1 cellular context compared by ENCODE assay signal in the genomic region with DNA sequence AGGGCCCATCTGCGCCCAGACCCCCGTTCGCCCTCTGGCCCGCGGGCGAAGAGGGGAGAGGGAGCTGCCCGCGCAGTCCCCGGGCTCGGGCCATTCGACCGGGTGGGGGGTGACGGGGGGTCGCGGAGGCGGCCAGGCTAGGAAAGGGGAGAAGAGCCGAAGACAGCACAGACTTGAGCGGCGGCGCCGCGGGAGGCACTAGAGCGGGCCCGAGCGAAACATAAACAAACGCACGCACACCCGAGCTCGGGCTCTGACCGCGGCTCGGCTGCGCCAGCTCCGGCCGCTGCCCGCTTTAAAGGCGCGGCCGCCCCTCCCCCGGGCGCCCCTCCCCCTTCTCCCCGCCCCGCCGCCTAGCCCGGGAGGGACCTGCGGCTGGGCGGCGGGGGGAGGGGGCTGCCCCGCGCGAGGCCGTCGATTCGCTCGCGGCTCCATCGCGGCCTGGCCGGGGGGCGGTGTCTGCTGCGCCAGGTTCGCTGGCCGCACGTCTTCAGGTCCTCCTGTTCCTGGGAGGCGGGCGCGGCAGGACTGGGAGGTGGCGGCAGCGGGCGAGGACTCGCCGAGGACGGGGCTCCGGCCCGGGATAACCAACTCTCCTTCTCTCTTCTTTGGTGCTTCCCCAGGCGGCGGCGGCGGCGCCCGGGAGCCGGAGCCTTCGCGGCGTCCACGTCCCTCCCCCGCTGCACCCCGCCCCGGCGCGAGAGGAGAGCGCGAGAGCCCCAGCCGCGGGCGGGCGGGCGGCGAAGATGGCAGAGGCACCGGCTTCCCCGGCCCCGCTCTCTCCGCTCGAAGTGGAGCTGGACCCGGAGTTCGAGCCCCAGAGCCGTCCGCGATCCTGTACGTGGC.
TF ChIP-seq lines count a peak whose summit lies in the region.

Gene FOXO3 (plus strand): TSS at position 455 of the 846 bp plus-strand sequence. CDS start 292 bp downstream, at position 747.

TF ChIP-seq in K562, 482 proteins besides CTCF, POLR2A, EP300 and RAD21 (continued from another document and continues in another):
- TF ChIP-seq ZNF398 (CRISPR knock-in tag; IDR thresholded peaks at IDR 0.05), result no peak
- no peak for TF ChIP-seq RBM14 (IDR thresholded peaks at IDR 0.05; ENCODE audit: borderline replicate concordance, insufficient read depth, low read depth, low read length)
- no peak for TF ChIP-seq PRMT5 (CRISPR knock-in tag; IDR thresholded peaks at IDR 0.05)
- TF ChIP-seq POLR2G (IDR thresholded peaks at IDR 0.05; ENCODE audit: low read depth, low read length), result peak; percentile 86
- peak; percentile 65; the same call in 1 of the 2 replicates for TF ChIP-seq POLR2H (tag; IDR thresholded peaks at IDR 0.05; ENCODE audit: low read depth)
- no peak for TF ChIP-seq JUN (IDR thresholded peaks at IDR 0.05; ENCODE audit: borderline replicate concordance, low read depth, low read length)
- TF ChIP-seq JUN (CRISPR knock-in tag; IDR thresholded peaks at IDR 0.05; ENCODE audit: borderline replicate concordance), result no peak
- no peak for TF ChIP-seq SMARCA5 (IDR thresholded peaks at IDR 0.05)
- TF ChIP-seq ZFX (CRISPR knock-in tag; IDR thresholded peaks at IDR 0.05), result peak; percentile 79
- peak; percentile 8; the same call in 1 of the 2 replicates for TF ChIP-seq NKRF (IDR thresholded peaks at IDR 0.05; ENCODE audit: borderline replicate concordance)
- peak; percentile 77 for TF ChIP-seq L3MBTL2 (IDR thresholded peaks at IDR 0.05)
- TF ChIP-seq GTF2A2 (tag; IDR thresholded peaks at IDR 0.05), result peak; percentile 76
- 0 out of 2 replicates have a peak, but pooled peaks have one; percentile 66 for TF ChIP-seq SNIP1 (IDR thresholded peaks at IDR 0.05; ENCODE audit: low read depth)
- TF ChIP-seq, protein P1, sequence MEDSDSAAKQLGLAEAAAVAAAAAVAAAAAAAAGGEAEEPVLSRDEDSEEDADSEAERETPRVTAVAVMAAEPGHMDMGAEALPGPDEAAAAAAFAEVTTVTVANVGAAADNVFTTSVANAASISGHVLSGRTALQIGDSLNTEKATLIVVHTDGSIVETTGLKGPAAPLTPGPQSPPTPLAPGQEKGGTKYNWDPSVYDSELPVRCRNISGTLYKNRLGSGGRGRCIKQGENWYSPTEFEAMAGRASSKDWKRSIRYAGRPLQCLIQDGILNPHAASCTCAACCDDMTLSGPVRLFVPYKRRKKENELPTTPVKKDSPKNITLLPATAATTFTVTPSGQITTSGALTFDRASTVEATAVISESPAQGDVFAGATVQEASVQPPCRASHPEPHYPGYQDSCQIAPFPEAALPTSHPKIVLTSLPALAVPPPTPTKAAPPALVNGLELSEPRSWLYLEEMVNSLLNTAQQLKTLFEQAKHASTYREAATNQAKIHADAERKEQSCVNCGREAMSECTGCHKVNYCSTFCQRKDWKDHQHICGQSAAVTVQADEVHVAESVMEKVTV (CRISPR knock-in tag; IDR thresholded peaks at IDR 0.05), result peak; percentile 48
- TF ChIP-seq, protein P2, sequence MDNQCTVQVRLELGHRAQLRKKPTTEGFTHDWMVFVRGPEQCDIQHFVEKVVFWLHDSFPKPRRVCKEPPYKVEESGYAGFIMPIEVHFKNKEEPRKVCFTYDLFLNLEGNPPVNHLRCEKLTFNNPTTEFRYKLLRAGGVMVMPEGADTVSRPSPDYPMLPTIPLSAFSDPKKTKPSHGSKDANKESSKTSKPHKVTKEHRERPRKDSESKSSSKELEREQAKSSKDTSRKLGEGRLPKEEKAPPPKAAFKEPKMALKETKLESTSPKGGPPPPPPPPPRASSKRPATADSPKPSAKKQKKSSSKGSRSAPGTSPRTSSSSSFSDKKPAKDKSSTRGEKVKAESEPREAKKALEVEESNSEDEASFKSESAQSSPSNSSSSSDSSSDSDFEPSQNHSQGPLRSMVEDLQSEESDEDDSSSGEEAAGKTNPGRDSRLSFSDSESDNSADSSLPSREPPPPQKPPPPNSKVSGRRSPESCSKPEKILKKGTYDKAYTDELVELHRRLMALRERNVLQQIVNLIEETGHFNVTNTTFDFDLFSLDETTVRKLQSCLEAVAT (IDR thresholded peaks at IDR 0.05), result peak; percentile 38 to 69; a peak in 3 of 4 replicates
- peak; percentile 67 for TF ChIP-seq ZNF263 (CRISPR knock-in tag; IDR thresholded peaks at IDR 0.05; ENCODE audit: borderline replicate concordance)
- TF ChIP-seq RFX7 (CRISPR knock-in tag; IDR thresholded peaks at IDR 0.05), result no peak
- no peak for TF ChIP-seq ZC3H8 (IDR thresholded peaks at IDR 0.05)
- TF ChIP-seq ZC3H4 (CRISPR knock-in tag; IDR thresholded peaks at IDR 0.05; ENCODE audit: borderline replicate concordance), result 0 out of 2 replicates have a peak, but pooled peaks have one; percentile 30
- TF ChIP-seq ZBTB17 (CRISPR knock-in tag; IDR thresholded peaks at IDR 0.05), result peak; percentile 65; the same call in 1 of the 2 replicates
- TF ChIP-seq KDM1A (IDR thresholded peaks at IDR 0.05), result 0 out of 4 replicates have a peak, but pooled peaks of 1 of the 2 experiments have one; percentile 4
- no peak for TF ChIP-seq U2AF1 (optimal IDR thresholded peaks at IDR 0.05; ENCODE audit: low read depth, low read length)
- peak; percentile 65 to 75 for TF ChIP-seq FOXK2 (conservative IDR thresholded peaks at IDR 0.05 in 1 of 2, IDR thresholded peaks at IDR 0.05 in 1 of 2; ENCODE audit: low read depth in 2 of 2)
- peak; percentile 59; the same call in 1 of the 2 replicates for TF ChIP-seq GATAD2B (IDR thresholded peaks at IDR 0.05; ENCODE audit: borderline replicate concordance)
- TF ChIP-seq NFIC (IDR thresholded peaks at IDR 0.05), result no peak
- no peak for TF ChIP-seq HSF4 (CRISPR knock-in tag; IDR thresholded peaks at IDR 0.05; ENCODE audit: borderline replicate concordance)
- TF ChIP-seq ZNF695 (CRISPR knock-in tag; IDR thresholded peaks at IDR 0.05), result no peak
- TF ChIP-seq, protein P3, sequence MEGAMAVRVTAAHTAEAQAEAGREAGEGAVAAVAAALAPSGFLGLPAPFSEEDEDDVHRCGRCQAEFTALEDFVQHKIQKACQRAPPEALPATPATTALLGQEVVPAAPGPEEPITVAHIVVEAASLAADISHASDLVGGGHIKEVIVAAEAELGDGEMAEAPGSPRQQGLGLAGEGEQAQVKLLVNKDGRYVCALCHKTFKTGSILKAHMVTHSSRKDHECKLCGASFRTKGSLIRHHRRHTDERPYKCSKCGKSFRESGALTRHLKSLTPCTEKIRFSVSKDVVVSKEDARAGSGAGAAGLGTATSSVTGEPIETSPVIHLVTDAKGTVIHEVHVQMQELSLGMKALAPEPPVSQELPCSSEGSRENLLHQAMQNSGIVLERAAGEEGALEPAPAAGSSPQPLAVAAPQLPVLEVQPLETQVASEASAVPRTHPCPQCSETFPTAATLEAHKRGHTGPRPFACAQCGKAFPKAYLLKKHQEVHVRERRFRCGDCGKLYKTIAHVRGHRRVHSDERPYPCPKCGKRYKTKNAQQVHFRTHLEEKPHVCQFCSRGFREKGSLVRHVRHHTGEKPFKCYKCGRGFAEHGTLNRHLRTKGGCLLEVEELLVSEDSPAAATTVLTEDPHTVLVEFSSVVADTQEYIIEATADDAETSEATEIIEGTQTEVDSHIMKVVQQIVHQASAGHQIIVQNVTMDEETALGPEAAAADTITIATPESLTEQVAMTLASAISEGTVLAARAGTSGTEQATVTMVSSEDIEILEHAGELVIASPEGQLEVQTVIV (CRISPR knock-in tag; IDR thresholded peaks at IDR 0.05; ENCODE audit: borderline replicate concordance), result no peak
- peak; percentile 36; the same call in 1 of the 2 replicates for TF ChIP-seq TAF7 (tag; IDR thresholded peaks at IDR 0.05)
- TF ChIP-seq TAF1 (IDR thresholded peaks at IDR 0.05; ENCODE audit: control insufficient read depth, extremely low read depth, insufficient read depth, low read length, severe bottlenecking), result peak; percentile 50
- 0 out of 2 replicates have a peak, but pooled peaks have one; percentile 28 for TF ChIP-seq FOXJ2 (tag; IDR thresholded peaks at IDR 0.05)
- TF ChIP-seq BACH1 (tag; IDR thresholded peaks at IDR 0.05), result no peak
- TF ChIP-seq, protein P4, sequence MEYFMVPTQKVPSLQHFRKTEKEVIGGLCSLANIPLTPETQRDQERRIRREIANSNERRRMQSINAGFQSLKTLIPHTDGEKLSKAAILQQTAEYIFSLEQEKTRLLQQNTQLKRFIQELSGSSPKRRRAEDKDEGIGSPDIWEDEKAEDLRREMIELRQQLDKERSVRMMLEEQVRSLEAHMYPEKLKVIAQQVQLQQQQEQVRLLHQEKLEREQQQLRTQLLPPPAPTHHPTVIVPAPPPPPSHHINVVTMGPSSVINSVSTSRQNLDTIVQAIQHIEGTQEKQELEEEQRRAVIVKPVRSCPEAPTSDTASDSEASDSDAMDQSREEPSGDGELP (CRISPR knock-in tag; IDR thresholded peaks at IDR 0.05; ENCODE audit: borderline replicate concordance), result peak; percentile 62
- TF ChIP-seq, protein P5, sequence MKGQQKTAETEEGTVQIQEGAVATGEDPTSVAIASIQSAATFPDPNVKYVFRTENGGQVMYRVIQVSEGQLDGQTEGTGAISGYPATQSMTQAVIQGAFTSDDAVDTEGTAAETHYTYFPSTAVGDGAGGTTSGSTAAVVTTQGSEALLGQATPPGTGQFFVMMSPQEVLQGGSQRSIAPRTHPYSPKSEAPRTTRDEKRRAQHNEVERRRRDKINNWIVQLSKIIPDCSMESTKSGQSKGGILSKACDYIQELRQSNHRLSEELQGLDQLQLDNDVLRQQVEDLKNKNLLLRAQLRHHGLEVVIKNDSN (CRISPR knock-in tag; IDR thresholded peaks at IDR 0.05), result no peak
- TF ChIP-seq, protein P6, sequence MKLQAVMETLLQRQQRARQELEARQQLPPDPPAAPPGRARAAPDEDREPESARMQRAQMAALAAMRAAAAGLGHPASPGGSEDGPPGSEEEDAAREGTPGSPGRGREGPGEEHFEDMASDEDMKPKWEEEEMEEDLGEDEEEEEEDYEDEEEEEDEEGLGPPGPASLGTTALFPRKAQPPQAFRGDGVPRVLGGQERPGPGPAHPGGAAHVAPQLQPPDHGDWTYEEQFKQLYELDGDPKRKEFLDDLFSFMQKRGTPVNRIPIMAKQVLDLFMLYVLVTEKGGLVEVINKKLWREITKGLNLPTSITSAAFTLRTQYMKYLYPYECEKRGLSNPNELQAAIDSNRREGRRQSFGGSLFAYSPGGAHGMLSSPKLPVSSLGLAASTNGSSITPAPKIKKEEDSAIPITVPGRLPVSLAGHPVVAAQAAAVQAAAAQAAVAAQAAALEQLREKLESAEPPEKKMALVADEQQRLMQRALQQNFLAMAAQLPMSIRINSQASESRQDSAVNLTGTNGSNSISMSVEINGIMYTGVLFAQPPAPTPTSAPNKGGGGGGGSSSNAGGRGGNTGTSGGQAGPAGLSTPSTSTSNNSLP (IDR thresholded peaks at IDR 0.05; ENCODE audit: borderline replicate concordance, low read depth, low read length), result no peak
- TF ChIP-seq FOXK1 (CRISPR knock-in tag; IDR thresholded peaks at IDR 0.05; ENCODE audit: borderline replicate concordance), result peak; percentile 28; the same call in 1 of the 2 replicates
- TF ChIP-seq POLR3G (IDR thresholded peaks at IDR 0.05; ENCODE audit: extremely low read depth, insufficient read length, insufficient replicate concordance), result no peak
- 0 out of 2 replicates have a peak, but pooled peaks have one; percentile 75 for TF ChIP-seq ATF6 (CRISPR knock-in tag; IDR thresholded peaks at IDR 0.05)
- TF ChIP-seq ELK3 (CRISPR knock-in tag; IDR thresholded peaks at IDR 0.05), result 0 out of 2 replicates have a peak, but pooled peaks have one; percentile 4
- no peak for TF ChIP-seq SMARCC2 (IDR thresholded peaks at IDR 0.05; ENCODE audit: low read depth)
